ENCODE assay signal across 8 cellular contexts in the genomic region with DNA sequence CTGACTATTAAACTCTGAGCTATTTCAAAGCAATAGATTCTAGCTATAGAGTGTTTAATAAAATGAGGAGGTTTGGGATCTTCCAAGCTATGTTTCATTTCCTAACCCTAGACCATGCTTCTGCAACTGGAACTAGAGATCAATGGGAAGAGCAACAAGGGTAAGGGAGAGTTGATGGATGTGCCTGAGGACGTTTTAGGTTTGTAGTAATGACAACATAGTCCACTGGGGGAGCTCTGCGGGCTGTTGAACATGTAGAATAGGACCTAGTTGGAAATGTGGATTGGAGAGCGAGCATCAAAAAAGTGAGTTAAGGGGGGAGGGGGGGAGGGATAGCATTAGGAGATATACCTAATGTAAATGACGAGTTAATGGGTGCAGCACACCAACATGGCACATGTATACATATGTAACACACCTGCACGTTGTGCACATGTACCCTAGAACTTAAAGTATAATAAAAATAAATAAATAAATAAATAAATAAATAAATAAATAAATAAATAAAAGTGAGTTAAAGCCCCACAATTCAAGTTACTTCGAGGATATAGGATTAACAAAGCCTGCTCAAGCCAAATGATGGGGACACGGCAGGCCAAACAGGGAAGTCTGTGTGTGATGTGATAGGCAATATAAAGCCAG.
A peak's percentile ranks its signal among the peaks of the same experiment; 100 is the strongest.
DNase-seq lines count a peak whose midpoint lies in the region; ATAC-seq, FAIRE-seq and TF ChIP-seq lines count a peak whose summit lies in the region.
"Not testable (repeated sequence)": the region's sequence is repeated elsewhere in the genome, so short reads cannot be mapped to it uniquely, and the experiment has no call there.

No MANE protein-coding gene starts in this region.

- not testable (repeated sequence) for TF ChIP-seq POLR2A in spleen (IDR thresholded peaks at IDR 0.05)

- not testable (repeated sequence) for H3K36me3 ChIP-seq in Karpas-422 (ENCODE audit: insufficient read depth, low read length); kidney (ENCODE audit: control insufficient read depth in 1 of 2, insufficient read depth in 2 of 2, low read length in 2 of 2); spleen

- not testable (repeated sequence) for H3K4me1 ChIP-seq in Karpas-422 (ENCODE audit: low read length); kidney (ENCODE audit: control insufficient read depth in 1 of 2, insufficient read depth in 1 of 2, low read depth in 1 of 2, low read length in 2 of 2)
- H3K4me1 ChIP-seq in spleen, result peaks cover 8 to 27% (median 17%) of the 10 kb centered on the region in 6 donors

- ATAC-seq in GM21576 (IDR thresholded peaks at IDR 0.05; ENCODE audit: unreplicated experiment), result peak; percentile 42

- not testable (repeated sequence) for H3K27me3 ChIP-seq in Karpas-422 (ENCODE audit: low read length); dorsolateral prefrontal cortex; spleen (replicated peaks in 1 of 7)

- not testable (repeated sequence) for H3K27ac ChIP-seq in Karpas-422 (ENCODE audit: low read length); dorsolateral prefrontal cortex; kidney (ENCODE audit: low read depth in 2 of 2, low read length in 2 of 2); spleen
- peak overlapping the region; percentile 70 for H3K27ac ChIP-seq in VCaP

- TF ChIP-seq CTCF in VCaP (conservative IDR thresholded peaks at IDR 0.05) (peak; percentile 61), dorsolateral prefrontal cortex (IDR thresholded peaks at IDR 0.05 in 54 of 56, conservative IDR thresholded peaks at IDR 0.05 in 2 of 56; ENCODE audit: low read depth in 1 of 56, partially characterized antibody in 56 of 56) (peak in 45 of 56 donors; percentile 15 to 58 (median 33)), kidney (IDR thresholded peaks at IDR 0.05; ENCODE audit: borderline replicate concordance, extremely low read depth, insufficient read depth) (peak; percentile 46), spleen (IDR thresholded peaks at IDR 0.05 in 8 of 11, conservative IDR thresholded peaks at IDR 0.05 in 3 of 11) (peak in 10 of 11 experiments; percentile 11 to 53 (median 34))

- WGBS in spleen, 5 donors, result 27 to 37% (median 31%) methylated on average over 7 of the region's 7 CpGs

- not testable (repeated sequence) for H3K79me2 ChIP-seq in Karpas-422 (ENCODE audit: low read length)

- intact Hi-C loops in dorsolateral prefrontal cortex (cut with DNase I); kidney (cut with DNase I); spleen (cut with DNase I; ENCODE audit: low total_unique reads): not testable (repeated sequence)

- not testable (repeated sequence) for H4K20me1 ChIP-seq in Karpas-422 (ENCODE audit: insufficient read depth, low read depth, low read length)

- H3K4me2 ChIP-seq in Karpas-422 (ENCODE audit: low read depth, low read length, poor library complexity, severe bottlenecking), result not testable (repeated sequence)

- H3K9me2 ChIP-seq in Karpas-422 (replicated peaks; ENCODE audit: insufficient read depth, low read length), result not testable (repeated sequence)

- not testable (repeated sequence) for H3K4me3 ChIP-seq in Karpas-422 (ENCODE audit: low read length); dorsolateral prefrontal cortex; kidney (ENCODE audit: low read length in 2 of 2); spleen

- not testable (repeated sequence) for H3K9ac ChIP-seq in Karpas-422 (ENCODE audit: low read length); kidney (ENCODE audit: low read length in 2 of 2)

- not testable (repeated sequence) for FAIRE-seq in kidney (lab: Jason Lieb, UNC)

- H2AFZ ChIP-seq in Karpas-422 (ENCODE audit: low read length), result not testable (repeated sequence)

- not testable (repeated sequence) for H3K9me3 ChIP-seq in Karpas-422 (ENCODE audit: low read length); kidney (ENCODE audit: control insufficient read depth in 1 of 2, low read length in 2 of 2); spleen

- DNase-seq in CMK (ENCODE audit: low read depth) (peak; percentile 32), Karpas-422 (peak; percentile 91), NCI-H748 (lab: John Stamatoyannopoulos, UW; ENCODE audit: unreplicated experiment) (peak; percentile 62)
- not testable (repeated sequence) for DNase-seq in dorsolateral prefrontal cortex, kidney, spleen
